ENCODE assay signal across 1 cellular context in the genomic region with DNA sequence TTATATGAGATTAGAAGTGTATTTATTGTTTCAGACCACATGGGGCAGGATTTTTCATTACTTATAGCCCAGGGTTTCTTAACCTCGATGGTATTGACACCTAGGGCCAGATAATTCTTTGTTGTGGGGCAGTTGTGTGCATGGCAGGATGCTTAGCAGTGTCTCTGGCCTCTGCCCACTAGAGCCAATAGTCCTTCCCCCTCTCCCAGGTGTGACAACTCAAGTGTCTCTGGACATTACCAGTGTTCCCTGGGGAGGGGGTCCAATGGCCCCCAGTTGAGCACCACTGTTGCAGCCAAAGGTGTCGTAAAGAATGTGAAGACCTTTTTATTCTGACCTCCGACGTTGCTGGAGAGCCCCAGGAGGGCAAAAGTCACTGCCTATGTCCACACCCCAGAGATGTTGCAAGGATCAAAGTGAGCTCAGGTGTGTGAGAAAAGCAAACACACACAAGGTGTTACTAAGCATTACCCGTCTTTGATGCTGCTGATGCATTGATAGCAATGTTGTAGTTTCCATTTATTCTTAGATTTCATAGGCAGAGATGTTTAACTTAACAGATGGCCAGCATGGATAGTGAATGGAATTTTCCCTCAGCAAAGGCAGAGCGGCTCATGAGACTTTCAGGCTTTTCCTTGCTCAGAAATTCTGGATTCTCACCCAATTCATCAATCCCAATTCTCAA.
TF ChIP-seq lines count a peak whose summit lies in the region.

No MANE protein-coding gene starts in this region.

TF ChIP-seq in HepG2, 621 proteins besides CTCF, POLR2A, EP300 and RAD21 (continued from another document):
- TF ChIP-seq ETV5 (CRISPR knock-in tag; IDR thresholded peaks at IDR 0.05; ENCODE audit: borderline replicate concordance) (peak; percentile 90), ZNF234 (CRISPR knock-in tag; conservative IDR thresholded peaks at IDR 0.05) (no peak), GABPB1 (CRISPR knock-in tag; IDR thresholded peaks at IDR 0.05) (peak; percentile 56), RFXANK (CRISPR knock-in tag; IDR thresholded peaks at IDR 0.05) (peak; percentile 87), MYC (CRISPR knock-in tag; IDR thresholded peaks at IDR 0.05; ENCODE audit: borderline replicate concordance) (peak; percentile 83), PRPF4 (IDR thresholded peaks at IDR 0.05; ENCODE audit: low read depth, low read length, poor library complexity, severe bottlenecking) (no peak), ZNF282 (IDR thresholded peaks at IDR 0.05; ENCODE audit: partially characterized antibody) (no peak), ZBTB42 (CRISPR knock-in tag; IDR thresholded peaks at IDR 0.05) (0 out of 2 replicates have a peak, but pooled peaks have one; percentile 83), ZFY (CRISPR knock-in tag; IDR thresholded peaks at IDR 0.05) (peak; percentile 45; the same call in 1 of the 2 replicates), KDM3A (CRISPR knock-in tag; IDR thresholded peaks at IDR 0.05; ENCODE audit: low read depth) (peak; percentile 98)
- TF ChIP-seq, protein P1, sequence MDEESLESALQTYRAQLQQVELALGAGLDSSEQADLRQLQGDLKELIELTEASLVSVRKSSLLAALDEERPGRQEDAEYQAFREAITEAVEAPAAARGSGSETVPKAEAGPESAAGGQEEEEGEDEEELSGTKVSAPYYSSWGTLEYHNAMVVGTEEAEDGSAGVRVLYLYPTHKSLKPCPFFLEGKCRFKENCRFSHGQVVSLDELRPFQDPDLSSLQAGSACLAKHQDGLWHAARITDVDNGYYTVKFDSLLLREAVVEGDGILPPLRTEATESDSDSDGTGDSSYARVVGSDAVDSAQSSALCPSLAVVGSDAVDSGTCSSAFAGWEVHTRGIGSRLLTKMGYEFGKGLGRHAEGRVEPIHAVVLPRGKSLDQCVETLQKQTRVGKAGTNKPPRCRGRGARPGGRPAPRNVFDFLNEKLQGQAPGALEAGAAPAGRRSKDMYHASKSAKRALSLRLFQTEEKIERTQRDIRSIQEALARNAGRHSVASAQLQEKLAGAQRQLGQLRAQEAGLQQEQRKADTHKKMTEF (CRISPR knock-in tag; IDR thresholded peaks at IDR 0.05): peak; percentile 98
- TF ChIP-seq, protein P2, sequence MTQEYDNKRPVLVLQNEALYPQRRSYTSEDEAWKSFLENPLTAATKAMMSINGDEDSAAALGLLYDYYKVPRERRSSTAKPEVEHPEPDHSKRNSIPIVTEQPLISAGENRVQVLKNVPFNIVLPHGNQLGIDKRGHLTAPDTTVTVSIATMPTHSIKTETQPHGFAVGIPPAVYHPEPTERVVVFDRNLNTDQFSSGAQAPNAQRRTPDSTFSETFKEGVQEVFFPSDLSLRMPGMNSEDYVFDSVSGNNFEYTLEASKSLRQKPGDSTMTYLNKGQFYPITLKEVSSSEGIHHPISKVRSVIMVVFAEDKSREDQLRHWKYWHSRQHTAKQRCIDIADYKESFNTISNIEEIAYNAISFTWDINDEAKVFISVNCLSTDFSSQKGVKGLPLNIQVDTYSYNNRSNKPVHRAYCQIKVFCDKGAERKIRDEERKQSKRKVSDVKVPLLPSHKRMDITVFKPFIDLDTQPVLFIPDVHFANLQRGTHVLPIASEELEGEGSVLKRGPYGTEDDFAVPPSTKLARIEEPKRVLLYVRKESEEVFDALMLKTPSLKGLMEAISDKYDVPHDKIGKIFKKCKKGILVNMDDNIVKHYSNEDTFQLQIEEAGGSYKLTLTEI (CRISPR knock-in tag; conservative IDR thresholded peaks at IDR 0.05): no peak
- TF ChIP-seq, protein P3, sequence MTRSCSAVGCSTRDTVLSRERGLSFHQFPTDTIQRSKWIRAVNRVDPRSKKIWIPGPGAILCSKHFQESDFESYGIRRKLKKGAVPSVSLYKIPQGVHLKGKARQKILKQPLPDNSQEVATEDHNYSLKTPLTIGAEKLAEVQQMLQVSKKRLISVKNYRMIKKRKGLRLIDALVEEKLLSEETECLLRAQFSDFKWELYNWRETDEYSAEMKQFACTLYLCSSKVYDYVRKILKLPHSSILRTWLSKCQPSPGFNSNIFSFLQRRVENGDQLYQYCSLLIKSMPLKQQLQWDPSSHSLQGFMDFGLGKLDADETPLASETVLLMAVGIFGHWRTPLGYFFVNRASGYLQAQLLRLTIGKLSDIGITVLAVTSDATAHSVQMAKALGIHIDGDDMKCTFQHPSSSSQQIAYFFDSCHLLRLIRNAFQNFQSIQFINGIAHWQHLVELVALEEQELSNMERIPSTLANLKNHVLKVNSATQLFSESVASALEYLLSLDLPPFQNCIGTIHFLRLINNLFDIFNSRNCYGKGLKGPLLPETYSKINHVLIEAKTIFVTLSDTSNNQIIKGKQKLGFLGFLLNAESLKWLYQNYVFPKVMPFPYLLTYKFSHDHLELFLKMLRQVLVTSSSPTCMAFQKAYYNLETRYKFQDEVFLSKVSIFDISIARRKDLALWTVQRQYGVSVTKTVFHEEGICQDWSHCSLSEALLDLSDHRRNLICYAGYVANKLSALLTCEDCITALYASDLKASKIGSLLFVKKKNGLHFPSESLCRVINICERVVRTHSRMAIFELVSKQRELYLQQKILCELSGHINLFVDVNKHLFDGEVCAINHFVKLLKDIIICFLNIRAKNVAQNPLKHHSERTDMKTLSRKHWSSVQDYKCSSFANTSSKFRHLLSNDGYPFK (CRISPR knock-in tag; IDR thresholded peaks at IDR 0.05; ENCODE audit: borderline replicate concordance): 0 out of 2 replicates have a peak, but pooled peaks have one; percentile 29
